In genomic region chr16:23566724-23567123, GRCh38 we compare ENCODE assay signal across 1 cellular context.
TF ChIP-seq lines count a peak whose summit lies in the region.

No MANE protein-coding gene starts in this region.

TF ChIP-seq in HepG2, 621 proteins besides CTCF, POLR2A, EP300 and RAD21:
- TF ChIP-seq BRCA1 (CRISPR knock-in tag; IDR thresholded peaks at IDR 0.05) (no peak), TMF1 (CRISPR knock-in tag; IDR thresholded peaks at IDR 0.05; ENCODE audit: low read depth) (no peak), HIVEP1 (CRISPR knock-in tag; IDR thresholded peaks at IDR 0.05) (no peak), ZNF704 (CRISPR knock-in tag; IDR thresholded peaks at IDR 0.05; ENCODE audit: borderline replicate concordance) (no peak), NFIB (CRISPR knock-in tag; IDR thresholded peaks at IDR 0.05; ENCODE audit: borderline replicate concordance) (0 out of 2 replicates have a peak, but pooled peaks have one; percentile 19), ZNF720 (CRISPR knock-in tag; IDR thresholded peaks at IDR 0.05) (no peak), MBNL3 (CRISPR knock-in tag; conservative IDR thresholded peaks at IDR 0.05) (no peak), TOPORS (CRISPR knock-in tag; IDR thresholded peaks at IDR 0.05) (no peak), ZNF20 (CRISPR knock-in tag; IDR thresholded peaks at IDR 0.05) (no peak), ZBTB33 (CRISPR knock-in tag; IDR thresholded peaks at IDR 0.05) (peak; percentile 77), ZBTB20 (CRISPR knock-in tag; IDR thresholded peaks at IDR 0.05; ENCODE audit: borderline replicate concordance, low read depth) (no peak), ZKSCAN5 (CRISPR knock-in tag; IDR thresholded peaks at IDR 0.05) (no peak)
